In genomic region chr10:121927841-121928527, GRCh38 we compare ENCODE assay signal across 8 cellular contexts. TPM values are rescaled to one million over a fixed set of nuclear protein-coding genes. Genes with fewer than 3 reads are reported as not detected.
DNase-seq lines count a peak whose midpoint lies in the region; ATAC-seq and TF ChIP-seq lines count a peak whose summit lies in the region.

Gene ATE1, minus strand, starts transcription at chr10:121928031. Its CDS starts 82 bp downstream, at chr10:121927949.

- peak within 1 kb of the TSS; percentile 87 for H3K4me2 ChIP-seq in PC-9

- H3K27ac ChIP-seq in PC-9 = peak within 1 kb of the TSS; percentile 82

- no peaks in the 10 kb centered on the region for H4K20me1 ChIP-seq in PC-9 (ENCODE audit: insufficient read depth)

- no peaks in the 10 kb centered on the region for H3K36me3 ChIP-seq in PC-9 (ENCODE audit: low read depth)

- peak; percentile 84 for ATAC-seq in GM21526 (IDR thresholded peaks at IDR 0.05; ENCODE audit: low FRiP score, unreplicated experiment)

- CTCF ChIA-PET in PC-9 (lab: Charles Lee) = interaction anchor here (0.7 kb wide), 1 partner anchor 126 kb away, joined by 3 read pairs; no protein-coding TSS in a partner anchor

- intact Hi-C loops in PC-9 (cut with micrococcal nuclease; ENCODE audit: unreplicated experiment) = loop anchor here (2.0 to 5.0 kb wide), 3 partner anchors 47 to 184 kb away; partner anchors contain the start of gene NSMCE4A

- no peaks in the 10 kb centered on the region for H3K9me3 ChIP-seq in PC-9 (ENCODE audit: insufficient read depth, low read depth)

- H3K79me2 ChIP-seq in PC-9 (ENCODE audit: low read depth) = peaks cover 33% of the 10 kb centered on the region

- H3K27me3 ChIP-seq in PC-9 (ENCODE audit: insufficient read depth, low read depth) = no peaks in the 10 kb centered on the region

- no TSS peak for BruUV-seq in PC-9 (replicated peaks; lab: Mats Ljungman, UMichigan)

- TF ChIP-seq CTCF in PC-9 (conservative IDR thresholded peaks at IDR 0.05) (no peak), epithelial cell of proximal tubule (conservative IDR thresholded peaks at IDR 0.05; ENCODE audit: low read depth, low read length) (peak; percentile 11)

- H3F3A ChIP-seq in PC-9 (ENCODE audit: insufficient read depth, low read depth) = no peaks in the 10 kb centered on the region; the same call in 1 of the 2 replicates

- DNase-seq in DMS 273 treated with DMSO at 0.1 percent for 48 hours (lab: John Stamatoyannopoulos, UW) = peak; percentile 54
- peak; percentile 67 for DNase-seq in HuH-7.5 (ENCODE audit: low spot score)
- DNase-seq in PC-9 = peak; percentile 59 to 76
- DNase-seq in activated T-cell treated with anti-CD3 and anti-CD28 coated beads, Interleukin-2, amount 50 U/mL, for 1 hour = peak; percentile 86
- no peak for DNase-seq in epithelial cell of proximal tubule (ENCODE audit: low read depth)
- DNase-seq in mucosa of gallbladder (ENCODE audit: low spot score) = peak; percentile 90
- DNase-seq in stimulated activated CD8-positive, alpha-beta memory T cell treated with anti-CD3 and anti-CD28 coated beads, Interleukin-4, amount 100 ng/mL, for 24 hours (ENCODE audit: low read depth) = peak; percentile 70

- 0 out of 2 replicates have a peak, but pooled peaks cover 5% of the 10 kb centered on the region for H3K4me1 ChIP-seq in PC-9 (replicated peaks; ENCODE audit: insufficient read depth)

- peak within 1 kb of the TSS; percentile 98 for H2AFZ ChIP-seq in PC-9

- H3K4me3 ChIP-seq in PC-9 (peak within 1 kb of the TSS; percentile 73), epithelial cell of proximal tubule (ENCODE audit: low read depth, low read length) (peak within 1 kb of the TSS; percentile 99)

- POLR2A ChIA-PET in PC-9 (lab: Charles Lee; ENCODE audit: unreplicated experiment) = interaction anchor here (0.6 kb wide), 1 partner anchor 66 kb away, joined by 3 read pairs; no protein-coding TSS in a partner anchor

- no peaks in the 10 kb centered on the region for H3K9me2 ChIP-seq in PC-9 (ENCODE audit: insufficient read depth)

RNA-seq across cellular contexts. Expression of gene ATE1, which starts in this region (rescaled TPM):
- 12.2 and 14.8 TPM in 2 replicates for total RNA-seq in PC-9 (2021)
- 15.2 and 22.7 TPM in 2 replicates for total RNA-seq in epithelial cell of proximal tubule
- 38.4 TPM for total RNA-seq in mucosa of gallbladder
